8 cellular contexts compared by ENCODE assay signal in genomic region chr2:87531968-87532712, GRCh38.
DNase-seq lines count a peak whose midpoint lies in the region; ATAC-seq and TF ChIP-seq lines count a peak whose summit lies in the region.
"Not testable (repeated sequence)": the region's sequence is repeated elsewhere in the genome, so short reads cannot be mapped to it uniquely, and the experiment has no call there.

No MANE protein-coding gene starts in this region.

- H3K4me1 Mint-ChIP-seq in T-helper 17 cell, result not testable (repeated sequence)
- peaks cover 33% of the 10 kb centered on the region for H3K4me1 Mint-ChIP-seq in activated naive CD4-positive, alpha-beta T cell treated with anti-CD3 and anti-CD28 coated beads, Interleukin-2, amount 50 U/mL, for 24 hours
- H3K4me1 Mint-ChIP-seq in endodermal cell (peaks cover 14% of the 10 kb centered on the region), nephron (peaks cover 16% of the 10 kb centered on the region)

- H3K4me3 Mint-ChIP-seq in T-helper 17 cell, result peak overlapping the region; percentile 31
- not testable (repeated sequence) for H3K4me3 Mint-ChIP-seq in activated naive CD4-positive, alpha-beta T cell treated with anti-CD3 and anti-CD28 coated beads, Interleukin-2, amount 50 U/mL, for 24 hours; endodermal cell; nephron

- H3K9me3 ChIP-seq in T-helper 17 cell (ENCODE audit: control insufficient read depth, low read length, poor library complexity, severe bottlenecking); endodermal cell (ENCODE audit: control insufficient read depth, low read length); liver (ENCODE audit: control insufficient read depth in 4 of 4, low read length in 3 of 4): not testable (repeated sequence)

- H3K27me3 ChIP-seq in H7 (ENCODE audit: control insufficient read depth, insufficient read depth, low read length); endodermal cell (ENCODE audit: control insufficient read depth, insufficient read depth, low read length, poor library complexity, severe bottlenecking); liver (ENCODE audit: control insufficient read depth in 4 of 4, insufficient read depth in 4 of 4, low read length in 3 of 4): not testable (repeated sequence)

- H3K36me3 ChIP-seq in H7 (replicated peaks; ENCODE audit: control insufficient read depth, insufficient read depth, low read length); endodermal cell (ENCODE audit: control insufficient read depth, insufficient read depth, low read length); liver (ENCODE audit: control insufficient read depth in 4 of 4, insufficient read depth in 3 of 4, low read depth in 1 of 4, low read length in 3 of 4): not testable (repeated sequence)

- ATAC-seq in T-helper 17 cell, result not testable (repeated sequence)

- peak; percentile 0 for DNase-seq in AG20443 (ENCODE audit: low spot score)
- DNase-seq in H7, result peak; percentile 8
- not testable (repeated sequence) for DNase-seq in T-helper 17 cell
- peak; percentile 16 for DNase-seq in endodermal cell
- peak; percentile 3 for DNase-seq in stimulated activated CD4-positive, alpha-beta T cell treated with anti-CD3 and anti-CD28 coated beads, Interleukin-4, amount 100 ng/mL, for 24 hours

- not testable (repeated sequence) for H3K27me3 Mint-ChIP-seq in T-helper 17 cell; activated naive CD4-positive, alpha-beta T cell treated with anti-CD3 and anti-CD28 coated beads, Interleukin-2, amount 50 U/mL, for 24 hours; endodermal cell (ENCODE audit: insufficient read depth); nephron (ENCODE audit: low read depth)

- not testable (repeated sequence) for TF ChIP-seq CTCF in endodermal cell (conservative IDR thresholded peaks at IDR 0.05); liver (IDR thresholded peaks at IDR 0.05; ENCODE audit: low read depth, low read length, missing input control); nephron (IDR thresholded peaks at IDR 0.05; ENCODE audit: unreplicated experiment in 3 of 3)

- not testable (repeated sequence) for H3K9ac ChIP-seq in endodermal cell (ENCODE audit: extremely low read depth, low read length, poor library complexity, severe bottlenecking); liver (ENCODE audit: low read depth in 1 of 2, low read length in 2 of 2)

- H3K9me3 Mint-ChIP-seq in activated naive CD4-positive, alpha-beta T cell treated with anti-CD3 and anti-CD28 coated beads, Interleukin-2, amount 50 U/mL, for 24 hours; endodermal cell; nephron: not testable (repeated sequence)

- not testable (repeated sequence) for H3K4me1 ChIP-seq in endodermal cell (ENCODE audit: control insufficient read depth, insufficient read depth, low read length); liver (ENCODE audit: control insufficient read depth in 4 of 4, insufficient read depth in 4 of 4, low read length in 3 of 4)

- not testable (repeated sequence) for H3K36me3 Mint-ChIP-seq in T-helper 17 cell (ENCODE audit: low read depth); activated naive CD4-positive, alpha-beta T cell treated with anti-CD3 and anti-CD28 coated beads, Interleukin-2, amount 50 U/mL, for 24 hours; endodermal cell (ENCODE audit: low read depth); nephron (ENCODE audit: low read depth)

- 76% methylated on average over 3 of the region's 7 CpGs; no CpG with 5 or more reads in 1 of the 2 experiments for WGBS in endodermal cell (ENCODE audit: insufficient coverage in 1 of 2, insufficient read length in 1 of 2), 2 experiments
- WGBS in liver, result 49% methylated on average over 4 of the region's 7 CpGs

- H3K4me3 ChIP-seq in H7 (ENCODE audit: insufficient read depth, low read depth, low read length); endodermal cell (ENCODE audit: low read length); liver (ENCODE audit: low read depth in 1 of 3, low read length in 3 of 3): not testable (repeated sequence)

- not testable (repeated sequence) for TF ChIP-seq RAD21 in liver (IDR thresholded peaks at IDR 0.05)

- not testable (repeated sequence) for H3K27ac ChIP-seq in endodermal cell (ENCODE audit: low read depth, low read length); liver (ENCODE audit: low read depth in 1 of 2, low read length in 2 of 2)

- H3K27ac Mint-ChIP-seq in T-helper 17 cell, result peak overlapping the region; percentile 56
- H3K27ac Mint-ChIP-seq in activated naive CD4-positive, alpha-beta T cell treated with anti-CD3 and anti-CD28 coated beads, Interleukin-2, amount 50 U/mL, for 24 hours, result peak overlapping the region; percentile 24
- not testable (repeated sequence) for H3K27ac Mint-ChIP-seq in endodermal cell
- H3K27ac Mint-ChIP-seq in nephron, result peak overlapping the region in 2 of 3 experiments; percentile 34 to 62

TF ChIP-seq in liver, 16 proteins besides CTCF, POLR2A, EP300 and RAD21:
- peak; percentile 24 for TF ChIP-seq FOXA2 (IDR thresholded peaks at IDR 0.05)
- TF ChIP-seq HNF4A (conservative IDR thresholded peaks at IDR 0.05), result peak in 1 of 2 donors; percentile 3
